Comparison of ENCODE assay signal across 13 cellular contexts in the genomic region with DNA sequence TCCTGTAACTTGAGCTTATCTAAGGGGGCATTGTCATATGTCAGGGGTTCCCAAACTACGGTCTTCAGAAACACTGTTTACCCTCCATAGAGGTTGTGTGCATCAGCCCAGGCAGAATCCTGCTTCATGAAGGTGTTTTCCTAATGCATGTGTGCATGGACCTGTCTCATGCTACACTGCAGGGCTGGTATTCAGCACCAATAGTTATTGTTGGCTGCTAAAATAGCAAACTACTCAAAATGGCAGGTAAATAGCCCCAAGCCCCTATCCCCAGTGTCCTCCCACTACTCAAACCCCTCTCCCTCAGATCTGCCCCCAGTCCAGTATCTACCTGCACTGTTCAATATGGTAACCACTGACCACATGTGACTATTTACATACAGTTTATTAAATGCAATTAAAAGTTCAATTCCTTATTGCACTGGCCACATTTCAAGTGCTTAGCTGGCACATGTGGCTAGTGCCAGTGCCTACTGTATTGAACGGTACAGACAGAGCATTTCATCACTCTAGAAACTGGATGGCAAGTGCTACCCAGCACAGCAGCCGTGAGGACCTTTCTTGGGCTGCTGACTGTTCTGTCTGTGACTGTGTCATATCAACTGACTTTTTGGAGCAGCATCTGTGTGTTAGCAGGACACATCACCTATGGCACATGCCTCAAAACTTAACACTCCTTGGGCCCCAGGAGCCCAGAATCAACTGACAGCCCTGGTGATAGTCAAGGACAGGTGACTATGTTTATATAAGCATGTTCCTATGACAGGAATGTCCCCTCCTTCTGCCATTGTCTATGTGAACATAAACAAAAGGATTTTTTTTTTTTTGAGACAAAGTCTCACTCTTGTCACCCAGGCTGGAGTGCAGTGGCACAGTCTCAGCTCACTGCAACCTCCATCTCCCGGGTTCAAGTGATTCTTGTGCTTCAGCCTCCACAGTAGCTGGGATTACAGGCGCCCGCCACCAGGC. TPM values are rescaled to one million over a fixed set of nuclear protein-coding genes. Genes with fewer than 3 reads are reported as not detected.
DNase-seq lines count a peak whose midpoint lies in the region; ATAC-seq, FAIRE-seq and TF ChIP-seq lines count a peak whose summit lies in the region.
"Had no signal": no experiment of that assay in that cellular context is flagged by ENCODE, and none has a peak within 500 bp of the region (broad histone marks: within the 10 kb centered on the region; RNA-seq: fewer than 3 reads in every experiment).

No MANE protein-coding gene starts in this region.

- no peak for TF ChIP-seq CTCF in neutrophil (IDR thresholded peaks at IDR 0.05)

- ATAC-seq in GM21619 (IDR thresholded peaks at IDR 0.05; ENCODE audit: unreplicated experiment): no peak

- H3K9me3 Mint-ChIP-seq in activated naive CD4-positive, alpha-beta T cell treated with anti-CD3 and anti-CD28 coated beads, Interleukin-2, amount 10 ng/mL, durations not matched to agents 7 days and 5 days: no peaks in the 10 kb centered on the region

- no peak overlapping the region for H3K4me3 Mint-ChIP-seq in activated naive CD4-positive, alpha-beta T cell treated with anti-CD3 and anti-CD28 coated beads, Interleukin-2, amount 10 ng/mL, durations not matched to agents 7 days and 5 days

- CTCF ChIA-PET in activated naive CD4-positive, alpha-beta T cell treated with anti-CD3 and anti-CD28 coated beads, Interleukin-2, amount 10 ng/mL, durations not matched to agents 7 days and 5 days (lab: Charles Lee): interaction anchor here (0.9 to 5.4 kb wide), 8 partner anchors 8 to 63 kb away, joined by 3 to 31 read pairs (median 6); partner anchors contain the start of gene IRF1

- H3K4me1 ChIP-seq in neutrophil (ENCODE audit: control insufficient read depth in 1 of 2, insufficient read depth in 1 of 2, low read depth in 1 of 2, low read length in 1 of 2): peaks cover 31 to 78% of the 10 kb centered on the region in 2 experiments

- peak overlapping the region; percentile 78 for H3K27ac Mint-ChIP-seq in activated naive CD4-positive, alpha-beta T cell treated with anti-CD3 and anti-CD28 coated beads, Interleukin-2, amount 10 ng/mL, durations not matched to agents 7 days and 5 days

- H3K27me3 ChIP-seq in neutrophil: no peaks in the 10 kb centered on the region

- peak overlapping the region; percentile 74 for H3K27ac ChIP-seq in neutrophil
- H3K27ac ChIP-seq: parathyroid adenoma, VCaP had no signal

- peaks cover 48% of the 10 kb centered on the region for H3K36me3 Mint-ChIP-seq in activated naive CD4-positive, alpha-beta T cell treated with anti-CD3 and anti-CD28 coated beads, Interleukin-2, amount 10 ng/mL, durations not matched to agents 7 days and 5 days

- TF ChIP-seq POLR2A in GM12891 (IDR thresholded peaks at IDR 0.05; ENCODE audit: low read depth, low read length): peak; percentile 74; the same call in 1 of the 2 replicates

- no peak for DNase-seq in GM12891 (ENCODE audit: insufficient read length, low spot score)
- DNase-seq in M059J (ENCODE audit: low read depth): peak; percentile 39
- peak; percentile 30 for DNase-seq in activated naive CD4-positive, alpha-beta T cell treated with anti-CD3 and anti-CD28 coated beads, Interleukin-2, amount 10 ng/mL, durations not matched to agents 7 days and 5 days
- DNase-seq in iPS-NIHi7 (ENCODE audit: extremely low spot score): no peak
- DNase-seq in HPDE6-E6E7 (ENCODE audit: extremely low spot score): no peak
- no peak for DNase-seq in activated gamma-delta T cell treated with Interleukin-2 at 50 U/mL for 16 hours
- DNase-seq: anterior cingulate cortex; effector CD4-positive, alpha-beta T cell; NCI-H2227 treated with DMSO at 0.1 percent for 48 hours had no signal

- peaks cover 84% of the 10 kb centered on the region for H3K4me1 Mint-ChIP-seq in activated naive CD4-positive, alpha-beta T cell treated with anti-CD3 and anti-CD28 coated beads, Interleukin-2, amount 10 ng/mL, durations not matched to agents 7 days and 5 days

- peaks cover 4% of the 10 kb centered on the region for H3K27me3 Mint-ChIP-seq in activated naive CD4-positive, alpha-beta T cell treated with anti-CD3 and anti-CD28 coated beads, Interleukin-2, amount 10 ng/mL, durations not matched to agents 7 days and 5 days

- H3K9me3 ChIP-seq in neutrophil: peaks cover 15% of the 10 kb centered on the region

- H3K4me3 ChIP-seq in neutrophil (ENCODE audit: low read depth in 1 of 2, low read length in 1 of 2): peak overlapping the region in 1 of 2 experiments; percentile 4

- peak; percentile 45 for FAIRE-seq in GM12891 (lab: Jason Lieb, UNC)

- H3K36me3 ChIP-seq in neutrophil: peaks cover 96% of the 10 kb centered on the region

TF ChIP-seq in GM12891, 5 proteins besides CTCF, POLR2A, EP300 and RAD21:
- TF ChIP-seq TAF1 (IDR thresholded peaks at IDR 0.05; ENCODE audit: low read depth, low read length) (no peak), POLR2AphosphoS5 (IDR thresholded peaks at IDR 0.05; ENCODE audit: low read depth, low read length) (peak; percentile 62)

RNA-seq across cellular contexts. Expression of gene IRF1, which starts 9.0 kb away (rescaled TPM):
- polyA plus RNA-seq in GM12891 (2012; ENCODE audit: low read depth, missing spikeins): 30.8 TPM
- 31.7 and 36.1 TPM in 2 replicates for total RNA-seq in M059J (2014; rRNA removed; shearing (Covaris generic))

Comparison
In these comparisons a context has a peak if more than half of its experiments do, and no peak if none do; other contexts are left out.
1. DNase-seq: peak in M059J (single experiment) and activated naive CD4-positive, alpha-beta T cell treated with anti-CD3 and anti-CD28 coated beads, Interleukin-2, amount 10 ng/mL, durations not matched to agents 7 days and 5 days (single experiment); none in GM12891 (single experiment), iPS-NIHi7 (single experiment), HPDE6-E6E7 (single experiment) and activated gamma-delta T cell treated with Interleukin-2 at 50 U/mL for 16 hours (single experiment).